15 cellular contexts compared by ENCODE assay signal in genomic region chr2:235827585-235827992, GRCh38.
DNase-seq lines count a peak whose midpoint lies in the region; ATAC-seq and TF ChIP-seq lines count a peak whose summit lies in the region.
"Had no signal": no experiment of that assay in that cellular context is flagged by ENCODE, and none has a peak within 500 bp of the region (broad histone marks: within the 10 kb centered on the region; RNA-seq: fewer than 3 reads in every experiment).

No MANE protein-coding gene starts in this region.

- H3K27ac Mint-ChIP-seq in H9 = peak overlapping the region in 2 of 3 experiments; percentile 18 to 25; a peak in 1 of 7 replicates
- H3K27ac Mint-ChIP-seq: activated naive CD8-positive, alpha-beta T cell treated with anti-CD3 and anti-CD28 coated beads for 36 hours had no signal

- peaks cover 5 to 6% of the 10 kb centered on the region in 2 experiments for H3K4me1 Mint-ChIP-seq in H9
- H3K4me1 Mint-ChIP-seq: activated naive CD8-positive, alpha-beta T cell treated with anti-CD3 and anti-CD28 coated beads for 36 hours; stimulated activated naive CD8-positive, alpha-beta T cell treated with anti-CD3 and anti-CD28 coated beads, Interleukin-15, amount 100 ng/mL, for 72 hours had no signal

- no peaks in the 10 kb centered on the region for H3K9me3 ChIP-seq in H9 (ENCODE audit: control insufficient read depth, low read depth, low read length)

- H2BK120ac ChIP-seq in H9 (ENCODE audit: low read depth, low read length, poor library complexity, severe bottlenecking) = no peak overlapping the region

- no peak overlapping the region for H3K4me3 ChIP-seq in retinal pigment epithelial cell (ENCODE audit: low read length)
- H3K4me3 ChIP-seq: K562 had no signal

- H3K4me1 ChIP-seq in H9 (ENCODE audit: insufficient read depth, low read length) = no peaks in the 10 kb centered on the region

- no peak overlapping the region for H3K14ac ChIP-seq in H9 (ENCODE audit: insufficient read depth, low read length)

- no peak overlapping the region for H3K27ac ChIP-seq in H9 (ENCODE audit: insufficient read length, low read depth, low read length)

- no peaks in the 10 kb centered on the region for H3K27me3 ChIP-seq in H9 (ENCODE audit: insufficient read depth, low read length)

- no peaks in the 10 kb centered on the region for H4K20me1 ChIP-seq in H9 (ENCODE audit: control insufficient read depth, insufficient read depth, insufficient read length)

- no peaks in the 10 kb centered on the region for H3K79me2 ChIP-seq in H9 (ENCODE audit: insufficient read depth, low read length)

- H2BK5ac ChIP-seq in H9 (ENCODE audit: insufficient read length, low read length) = no peak overlapping the region

- H3K9me3 Mint-ChIP-seq in H9 = no peaks in the 10 kb centered on the region
- H3K9me3 Mint-ChIP-seq: activated naive CD8-positive, alpha-beta T cell treated with anti-CD3 and anti-CD28 coated beads for 36 hours had no signal

- TF ChIP-seq CTCF in H9 (conservative IDR thresholded peaks at IDR 0.05) = no peak
- no peak for TF ChIP-seq CTCF in retinal pigment epithelial cell (conservative IDR thresholded peaks at IDR 0.05; ENCODE audit: low read depth, low read length)

- H2AFZ ChIP-seq in H9 (ENCODE audit: low read length) = no peak overlapping the region

- H4K8ac ChIP-seq in H9 (replicated peaks; ENCODE audit: insufficient read length, low read depth, low read length) = no peak overlapping the region

- no peaks in the 10 kb centered on the region for H3K27me3 Mint-ChIP-seq in H9 (ENCODE audit: low read depth)
- H3K27me3 Mint-ChIP-seq: activated naive CD8-positive, alpha-beta T cell treated with anti-CD3 and anti-CD28 coated beads for 36 hours; stimulated activated naive CD8-positive, alpha-beta T cell treated with anti-CD3 and anti-CD28 coated beads, Interleukin-15, amount 100 ng/mL, for 72 hours had no signal

- H3K18ac ChIP-seq in H9 (ENCODE audit: insufficient read length, low read depth, low read length) = no peak overlapping the region

- H4K91ac ChIP-seq in H9 (ENCODE audit: insufficient read length, low read depth, low read length) = no peak overlapping the region

- no peaks in the 10 kb centered on the region for H3K79me1 ChIP-seq in H9 (ENCODE audit: insufficient read depth, low read depth, low read length, poor library complexity, severe bottlenecking)

- H3K4me3 Mint-ChIP-seq in H9 = no peak overlapping the region
- H3K4me3 Mint-ChIP-seq: activated naive CD8-positive, alpha-beta T cell treated with anti-CD3 and anti-CD28 coated beads for 36 hours; stimulated activated naive CD8-positive, alpha-beta T cell treated with anti-CD3 and anti-CD28 coated beads, Interleukin-15, amount 100 ng/mL, for 72 hours had no signal

- H3K4ac ChIP-seq in H9 (ENCODE audit: low read depth, low read length) = no peak overlapping the region

- no peak overlapping the region for H3T11ph ChIP-seq in H9 (ENCODE audit: low read length)

- H3K4me2 ChIP-seq in H9 (ENCODE audit: insufficient read depth, insufficient read length, low read length) = no peak overlapping the region

- no peak overlapping the region for H2BK15ac ChIP-seq in H9 (ENCODE audit: low read depth, low read length)

- H4K5ac ChIP-seq in H9 (ENCODE audit: insufficient read length, low read depth, low read length) = no peak overlapping the region

- no peak overlapping the region for H2BK12ac ChIP-seq in H9 (ENCODE audit: insufficient read length, low read depth, low read length)

- ATAC-seq in GM21619 (IDR thresholded peaks at IDR 0.05; ENCODE audit: unreplicated experiment) (no peak), HG03342 (IDR thresholded peaks at IDR 0.05; ENCODE audit: unreplicated experiment) (no peak)
- ATAC-seq: K562; stimulated activated naive CD8-positive, alpha-beta T cell treated with anti-CD3 and anti-CD28 coated beads, Interleukin-15, amount 100 ng/mL, for 72 hours had no signal

- DNase-seq in H9 = no peak
- DNase-seq in SW480 (ENCODE audit: low spot score) = peak; percentile 73
- peak; percentile 18 for DNase-seq in fibroblast of the conjunctiva (ENCODE audit: low read depth)
- peak; percentile 40 for DNase-seq in retinal pigment epithelial cell (ENCODE audit: low read depth)
- no peak for DNase-seq in NCI-H1105 treated with DMSO at 0.1 percent for 48 hours (lab: John Stamatoyannopoulos, UW)
- DNase-seq in effector CD8-positive, alpha-beta T cell (lab: John Stamatoyannopoulos, UW) = no peak
- DNase-seq: activated naive CD8-positive, alpha-beta T cell treated with anti-CD3 and anti-CD28 coated beads for 36 hours; kidney glomerular epithelial cell; occipital lobe; OCI-M1; stimulated activated CD4-positive, alpha-beta T cell treated with anti-CD3 and anti-CD28 coated beads, Interleukin-4, amount 100 ng/mL, for 1 hour; stimulated activated naive CD8-positive, alpha-beta T cell treated with anti-CD3 and anti-CD28 coated beads, Interleukin-15, amount 100 ng/mL, for 72 hours had no signal

- no peaks in the 10 kb centered on the region for H3K23me2 ChIP-seq in H9 (ENCODE audit: insufficient read length, low read depth, low read length, poor library complexity, severe bottlenecking)

- H3K23ac ChIP-seq in H9 (ENCODE audit: insufficient read length, low read depth, low read length) = no peak overlapping the region

- WGBS in H9 (ENCODE audit: extremely low coverage, insufficient read length, low lambda C conversion rate) = no CpG with 5 or more reads among the region's 10 CpGs

- H3K56ac ChIP-seq in H9 (ENCODE audit: insufficient read length, low read depth, low read length) = no peak overlapping the region

- H3K36me3 Mint-ChIP-seq in H9 (ENCODE audit: insufficient read depth in 1 of 3, low read depth in 3 of 3) = peaks cover 1 to 3% (median 1%) of the 10 kb centered on the region in 3 experiments; a peak in 6 of 7 replicates
- H3K36me3 Mint-ChIP-seq: activated naive CD8-positive, alpha-beta T cell treated with anti-CD3 and anti-CD28 coated beads for 36 hours had no signal

- no peak overlapping the region for H2AK5ac ChIP-seq in H9 (ENCODE audit: insufficient read length, low read length)

- H2BK20ac ChIP-seq in H9 (ENCODE audit: low read depth, low read length, poor library complexity, severe bottlenecking) = no peak overlapping the region

- H3K9ac ChIP-seq in H9 (ENCODE audit: extremely low read depth, insufficient read length, low read length) = no peak overlapping the region

Comparison
In these comparisons a context has a peak if more than half of its experiments do, and no peak if none do; other contexts are left out.
1. DNase-seq: peak in SW480 (single experiment), fibroblast of the conjunctiva (single experiment) and retinal pigment epithelial cell (single experiment); none in H9 (single experiment), NCI-H1105 treated with DMSO at 0.1 percent for 48 hours (single experiment) and effector CD8-positive, alpha-beta T cell (single experiment).